1 cellular context compared by ENCODE assay signal in the genomic region with DNA sequence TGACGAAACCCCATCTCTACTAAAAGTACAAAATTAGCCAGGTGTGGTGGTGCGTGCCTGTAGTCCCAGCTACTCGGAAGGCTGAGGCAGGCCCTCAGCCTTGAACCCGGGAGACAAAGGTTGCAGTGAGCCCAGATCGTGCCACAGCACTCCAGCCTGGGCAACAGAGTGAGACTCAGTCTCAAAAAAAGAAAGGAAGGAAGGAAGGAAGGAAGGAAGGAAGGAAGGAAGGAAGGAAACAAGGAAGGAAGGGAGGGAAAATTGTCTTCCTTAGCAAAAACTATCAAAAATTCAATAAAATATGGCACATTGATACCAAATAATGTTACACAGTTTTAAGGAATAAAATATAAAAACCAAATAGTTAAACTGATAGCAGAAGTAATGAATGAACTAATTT. TPM values are rescaled to one million over a fixed set of nuclear protein-coding genes. Genes with fewer than 3 reads are reported as not detected.
"Had no signal": no experiment of that assay in that cellular context is flagged by ENCODE, and none has a peak within 500 bp of the region (broad histone marks: within the 10 kb centered on the region; RNA-seq: fewer than 3 reads in every experiment).

No MANE protein-coding gene starts in this region.

RNA-seq across cellular contexts. Expression of a gene that starts 54.5 kb away (rescaled TPM):
- total RNA-seq: GM23248 had no signal
- polyA plus RNA-seq: GM23248 had no signal
